1 cellular context compared by ENCODE assay signal in genomic region chr1:39196244-39197215, GRCh38.
TF ChIP-seq lines count a peak whose summit lies in the region.

No MANE protein-coding gene starts in this region.

TF ChIP-seq in K562, 482 proteins besides CTCF, POLR2A, EP300 and RAD21 (continued from another document and continues in another):
- TF ChIP-seq ZNF551 (CRISPR knock-in tag; IDR thresholded peaks at IDR 0.05) (no peak), MIER1 (IDR thresholded peaks at IDR 0.05; ENCODE audit: low read depth) (no peak), ZNF76 (CRISPR knock-in tag; IDR thresholded peaks at IDR 0.05; ENCODE audit: borderline replicate concordance) (no peak), HMGXB4 (CRISPR knock-in tag; IDR thresholded peaks at IDR 0.05) (no peak), HIVEP1 (CRISPR knock-in tag; IDR thresholded peaks at IDR 0.05) (no peak), ZNF764 (CRISPR knock-in tag; IDR thresholded peaks at IDR 0.05; ENCODE audit: low read depth) (no peak), XRCC4 (IDR thresholded peaks at IDR 0.05; ENCODE audit: extremely low read depth, insufficient read depth, insufficient read length) (no peak), RBM34 (IDR thresholded peaks at IDR 0.05; ENCODE audit: borderline replicate concordance, insufficient read depth, low read length) (no peak), ZNF77 (CRISPR knock-in tag; IDR thresholded peaks at IDR 0.05) (no peak), ZNF668 (CRISPR knock-in tag; IDR thresholded peaks at IDR 0.05) (no peak), PREB (CRISPR knock-in tag; IDR thresholded peaks at IDR 0.05) (no peak), MXI1 (IDR thresholded peaks at IDR 0.05; ENCODE audit: low read depth, low read length) (0 out of 2 replicates have a peak, but pooled peaks have one; percentile 17), ZNF253 (CRISPR knock-in tag; conservative IDR thresholded peaks at IDR 0.05) (no peak), SP1 (CRISPR knock-in tag; IDR thresholded peaks at IDR 0.05) (peak; percentile 30; the same call in 1 of the 2 replicates), DIDO1 (tag; IDR thresholded peaks at IDR 0.05; ENCODE audit: low read depth) (no peak), CBFA2T2 (conservative IDR thresholded peaks at IDR 0.05) (peak; percentile 66), ZNF75A (CRISPR knock-in tag; IDR thresholded peaks at IDR 0.05) (no peak), PRMT5 (CRISPR knock-in tag; IDR thresholded peaks at IDR 0.05) (no peak), TSHZ1 (CRISPR knock-in tag; IDR thresholded peaks at IDR 0.05) (0 out of 2 replicates have a peak, but pooled peaks have one; percentile 22), STAT5B (CRISPR knock-in tag; IDR thresholded peaks at IDR 0.05) (no peak), STAT5A (IDR thresholded peaks at IDR 0.05; ENCODE audit: borderline replicate concordance, low read length) (peak; percentile 40; the same call in 1 of the 2 replicates), ZNF217 (CRISPR knock-in tag; IDR thresholded peaks at IDR 0.05) (no peak), U2AF2 (optimal IDR thresholded peaks at IDR 0.05; ENCODE audit: low read depth, low read length) (no peak), ZNF766 (CRISPR knock-in tag; conservative IDR thresholded peaks at IDR 0.05) (no peak), ZC3H11A (IDR thresholded peaks at IDR 0.05; ENCODE audit: low read depth, low read length) (no peak), ZNF212 (CRISPR knock-in tag; IDR thresholded peaks at IDR 0.05) (no peak), ZNF395 (CRISPR knock-in tag; IDR thresholded peaks at IDR 0.05) (peak; percentile 9; the same call in 1 of the 2 replicates), DMBX1 (CRISPR knock-in tag; IDR thresholded peaks at IDR 0.05; ENCODE audit: borderline replicate concordance) (peak; percentile 55; the same call in 1 of the 2 replicates), POLR2H (tag; IDR thresholded peaks at IDR 0.05; ENCODE audit: low read depth) (peak; percentile 49; the same call in 1 of the 2 replicates), BCL6 (CRISPR knock-in tag; IDR thresholded peaks at IDR 0.05) (0 out of 2 replicates have a peak, but pooled peaks have one; percentile 22), ZNF311 (CRISPR knock-in tag; IDR thresholded peaks at IDR 0.05) (0 out of 2 replicates have a peak, but pooled peaks have one; percentile 56), ILF3 (IDR thresholded peaks at IDR 0.05; ENCODE audit: borderline replicate concordance) (no peak), ZNF197 (CRISPR knock-in tag; IDR thresholded peaks at IDR 0.05; ENCODE audit: low read depth) (no peak), ZNF224 (CRISPR knock-in tag; IDR thresholded peaks at IDR 0.05) (no peak), JUN (IDR thresholded peaks at IDR 0.05; ENCODE audit: borderline replicate concordance, low read depth, low read length) (no peak), JUN (CRISPR knock-in tag; IDR thresholded peaks at IDR 0.05; ENCODE audit: borderline replicate concordance) (no peak), ZNF354B (CRISPR knock-in tag; IDR thresholded peaks at IDR 0.05) (no peak), RBM22 (IDR thresholded peaks at IDR 0.05; ENCODE audit: low read depth, low read length, poor library complexity, severe bottlenecking) (no peak), TCF7L2 (IDR thresholded peaks at IDR 0.05; ENCODE audit: low read depth, low read length) (no peak), TEAD4 (IDR thresholded peaks at IDR 0.05; ENCODE audit: low read length) (peak; percentile 60; the same call in 1 of the 2 replicates), TEAD4 (CRISPR knock-in tag; IDR thresholded peaks at IDR 0.05; ENCODE audit: borderline replicate concordance) (no peak), HDAC2 (IDR thresholded peaks at IDR 0.05) (no peak; the same call in 1 of the 2 replicates), PHTF2 (CRISPR knock-in tag; IDR thresholded peaks at IDR 0.05) (no peak), SRF (CRISPR knock-in tag; IDR thresholded peaks at IDR 0.05) (no peak), HDAC8 (tag; IDR thresholded peaks at IDR 0.05) (no peak), ZEB2 (IDR thresholded peaks at IDR 0.05) (no peak), ZNF12 (CRISPR knock-in tag; IDR thresholded peaks at IDR 0.05) (no peak), ARNT (IDR thresholded peaks at IDR 0.05) (no peak; a peak in 1 of 4 replicates)
- TF ChIP-seq, protein P1, sequence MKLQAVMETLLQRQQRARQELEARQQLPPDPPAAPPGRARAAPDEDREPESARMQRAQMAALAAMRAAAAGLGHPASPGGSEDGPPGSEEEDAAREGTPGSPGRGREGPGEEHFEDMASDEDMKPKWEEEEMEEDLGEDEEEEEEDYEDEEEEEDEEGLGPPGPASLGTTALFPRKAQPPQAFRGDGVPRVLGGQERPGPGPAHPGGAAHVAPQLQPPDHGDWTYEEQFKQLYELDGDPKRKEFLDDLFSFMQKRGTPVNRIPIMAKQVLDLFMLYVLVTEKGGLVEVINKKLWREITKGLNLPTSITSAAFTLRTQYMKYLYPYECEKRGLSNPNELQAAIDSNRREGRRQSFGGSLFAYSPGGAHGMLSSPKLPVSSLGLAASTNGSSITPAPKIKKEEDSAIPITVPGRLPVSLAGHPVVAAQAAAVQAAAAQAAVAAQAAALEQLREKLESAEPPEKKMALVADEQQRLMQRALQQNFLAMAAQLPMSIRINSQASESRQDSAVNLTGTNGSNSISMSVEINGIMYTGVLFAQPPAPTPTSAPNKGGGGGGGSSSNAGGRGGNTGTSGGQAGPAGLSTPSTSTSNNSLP (IDR thresholded peaks at IDR 0.05; ENCODE audit: borderline replicate concordance, low read depth, low read length): peak; percentile 76; the same call in 1 of the 2 replicates
- TF ChIP-seq, protein P2, sequence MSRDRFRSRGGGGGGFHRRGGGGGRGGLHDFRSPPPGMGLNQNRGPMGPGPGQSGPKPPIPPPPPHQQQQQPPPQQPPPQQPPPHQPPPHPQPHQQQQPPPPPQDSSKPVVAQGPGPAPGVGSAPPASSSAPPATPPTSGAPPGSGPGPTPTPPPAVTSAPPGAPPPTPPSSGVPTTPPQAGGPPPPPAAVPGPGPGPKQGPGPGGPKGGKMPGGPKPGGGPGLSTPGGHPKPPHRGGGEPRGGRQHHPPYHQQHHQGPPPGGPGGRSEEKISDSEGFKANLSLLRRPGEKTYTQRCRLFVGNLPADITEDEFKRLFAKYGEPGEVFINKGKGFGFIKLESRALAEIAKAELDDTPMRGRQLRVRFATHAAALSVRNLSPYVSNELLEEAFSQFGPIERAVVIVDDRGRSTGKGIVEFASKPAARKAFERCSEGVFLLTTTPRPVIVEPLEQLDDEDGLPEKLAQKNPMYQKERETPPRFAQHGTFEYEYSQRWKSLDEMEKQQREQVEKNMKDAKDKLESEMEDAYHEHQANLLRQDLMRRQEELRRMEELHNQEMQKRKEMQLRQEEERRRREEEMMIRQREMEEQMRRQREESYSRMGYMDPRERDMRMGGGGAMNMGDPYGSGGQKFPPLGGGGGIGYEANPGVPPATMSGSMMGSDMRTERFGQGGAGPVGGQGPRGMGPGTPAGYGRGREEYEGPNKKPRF (IDR thresholded peaks at IDR 0.05; ENCODE audit: low read depth, low read length): no peak
- TF ChIP-seq, protein P3, sequence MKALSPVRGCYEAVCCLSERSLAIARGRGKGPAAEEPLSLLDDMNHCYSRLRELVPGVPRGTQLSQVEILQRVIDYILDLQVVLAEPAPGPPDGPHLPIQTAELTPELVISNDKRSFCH (CRISPR knock-in tag; IDR thresholded peaks at IDR 0.05): no peak
- TF ChIP-seq, protein P3 (tag; IDR thresholded peaks at IDR 0.05): no peak
- TF ChIP-seq, protein P4, sequence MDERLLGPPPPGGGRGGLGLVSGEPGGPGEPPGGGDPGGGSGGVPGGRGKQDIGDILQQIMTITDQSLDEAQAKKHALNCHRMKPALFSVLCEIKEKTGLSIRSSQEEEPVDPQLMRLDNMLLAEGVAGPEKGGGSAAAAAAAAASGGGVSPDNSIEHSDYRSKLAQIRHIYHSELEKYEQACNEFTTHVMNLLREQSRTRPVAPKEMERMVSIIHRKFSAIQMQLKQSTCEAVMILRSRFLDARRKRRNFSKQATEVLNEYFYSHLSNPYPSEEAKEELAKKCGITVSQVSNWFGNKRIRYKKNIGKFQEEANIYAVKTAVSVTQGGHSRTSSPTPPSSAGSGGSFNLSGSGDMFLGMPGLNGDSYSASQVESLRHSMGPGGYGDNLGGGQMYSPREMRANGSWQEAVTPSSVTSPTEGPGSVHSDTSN (CRISPR knock-in tag; IDR thresholded peaks at IDR 0.05; ENCODE audit: low read depth): no peak
- TF ChIP-seq, protein P4 (tag; conservative IDR thresholded peaks at IDR 0.05; ENCODE audit: low read depth): peak; percentile 75; the same call in 1 of the 2 replicates
- TF ChIP-seq, protein P5, sequence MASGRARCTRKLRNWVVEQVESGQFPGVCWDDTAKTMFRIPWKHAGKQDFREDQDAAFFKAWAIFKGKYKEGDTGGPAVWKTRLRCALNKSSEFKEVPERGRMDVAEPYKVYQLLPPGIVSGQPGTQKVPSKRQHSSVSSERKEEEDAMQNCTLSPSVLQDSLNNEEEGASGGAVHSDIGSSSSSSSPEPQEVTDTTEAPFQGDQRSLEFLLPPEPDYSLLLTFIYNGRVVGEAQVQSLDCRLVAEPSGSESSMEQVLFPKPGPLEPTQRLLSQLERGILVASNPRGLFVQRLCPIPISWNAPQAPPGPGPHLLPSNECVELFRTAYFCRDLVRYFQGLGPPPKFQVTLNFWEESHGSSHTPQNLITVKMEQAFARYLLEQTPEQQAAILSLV (tag; IDR thresholded peaks at IDR 0.05): no peak
